9 cellular contexts compared by ENCODE assay signal in genomic region chr12:6199211-6199530, GRCh38. TPM values are rescaled to one million over a fixed set of nuclear protein-coding genes. Genes with fewer than 3 reads are reported as not detected.
DNase-seq lines count a peak whose midpoint lies in the region; ATAC-seq and TF ChIP-seq lines count a peak whose summit lies in the region.
"Had no signal": no experiment of that assay in that cellular context is flagged by ENCODE, and none has a peak within 500 bp of the region (broad histone marks: within the 10 kb centered on the region; RNA-seq: fewer than 3 reads in every experiment).

No MANE protein-coding gene starts in this region.

- TF ChIP-seq POLR2A in breast epithelium (IDR thresholded peaks at IDR 0.05) = no peak

- H3K9me3 Mint-ChIP-seq in activated CD4-positive, alpha-beta T cell treated with anti-CD3 and anti-CD28 coated beads for 36 hours (ENCODE audit: low read depth) = no peaks in the 10 kb centered on the region
- H3K9me3 Mint-ChIP-seq in activated CD4-positive, alpha-beta T cell treated with anti-CD3 and anti-CD28 coated beads, Interleukin-2, amount 10 ng/mL, durations not matched to agents 7 days and 5 days = no peaks in the 10 kb centered on the region
- no peaks in the 10 kb centered on the region for H3K9me3 Mint-ChIP-seq in mesothelial cell of epicardium

- H3K27ac ChIP-seq in breast epithelium (peak overlapping the region; percentile 95 to 98), thymus (ENCODE audit: low read depth) (peak overlapping the region; percentile 33)

- H3K9me3 ChIP-seq in breast epithelium (no peaks in the 10 kb centered on the region), thymus (ENCODE audit: control insufficient read depth) (no peaks in the 10 kb centered on the region)

- H3K36me3 Mint-ChIP-seq in activated CD4-positive, alpha-beta T cell treated with anti-CD3 and anti-CD28 coated beads for 36 hours (ENCODE audit: low read depth) = no peaks in the 10 kb centered on the region
- no peaks in the 10 kb centered on the region for H3K36me3 Mint-ChIP-seq in activated CD4-positive, alpha-beta T cell treated with anti-CD3 and anti-CD28 coated beads, Interleukin-2, amount 10 ng/mL, durations not matched to agents 7 days and 5 days (ENCODE audit: low read depth)
- no peaks in the 10 kb centered on the region for H3K36me3 Mint-ChIP-seq in mesothelial cell of epicardium

- H3K4me1 Mint-ChIP-seq in activated CD4-positive, alpha-beta T cell treated with anti-CD3 and anti-CD28 coated beads for 36 hours = peaks cover 18% of the 10 kb centered on the region
- H3K4me1 Mint-ChIP-seq in activated CD4-positive, alpha-beta T cell treated with anti-CD3 and anti-CD28 coated beads, Interleukin-2, amount 10 ng/mL, durations not matched to agents 7 days and 5 days = peaks cover 14% of the 10 kb centered on the region
- H3K4me1 Mint-ChIP-seq in mesothelial cell of epicardium = peaks cover 29% of the 10 kb centered on the region

- TF ChIP-seq CTCF in breast epithelium (IDR thresholded peaks at IDR 0.05) (no peak), mesothelial cell of epicardium (IDR thresholded peaks at IDR 0.05; ENCODE audit: unreplicated experiment) (no peak)

- POLR2A ChIA-PET in activated CD4-positive, alpha-beta T cell treated with anti-CD3 and anti-CD28 coated beads for 36 hours (lab: Charles Lee) = no interaction called here
- POLR2A ChIA-PET in activated CD4-positive, alpha-beta T cell treated with anti-CD3 and anti-CD28 coated beads, Interleukin-2, amount 10 ng/mL, durations not matched to agents 7 days and 5 days (lab: Charles Lee) = no interaction called here

- intact Hi-C loops in activated CD4-positive, alpha-beta T cell treated with anti-CD3 and anti-CD28 coated beads for 36 hours (cut with DNase I, micrococcal nuclease) = loop anchor here (5.0 kb wide), 2 partner anchors 137 to 212 kb away; no protein-coding TSS in a partner anchor
- intact Hi-C loops in breast epithelium (cut with DNase I; ENCODE audit: low total_unique reads) = no loop called here

- no peak for DNase-seq in activated CD4-positive, alpha-beta T cell treated with anti-CD3 and anti-CD28 coated beads for 36 hours
- DNase-seq in activated CD4-positive, alpha-beta T cell treated with anti-CD3 and anti-CD28 coated beads, Interleukin-2, amount 10 ng/mL, durations not matched to agents 7 days and 5 days = no peak
- DNase-seq in breast epithelium (ENCODE audit: low spot score in 2 of 2) = no peak
- DNase-seq in mesothelial cell of epicardium (ENCODE audit: low spot score in 2 of 2, unreplicated experiment in 2 of 2) = no peak
- no peak for DNase-seq in AG08395 (ENCODE audit: low spot score)
- no peak for DNase-seq in hippocampal formation (lab: John Stamatoyannopoulos, UW)
- DNase-seq: MV-4-11 had no signal

- H3K27ac Mint-ChIP-seq in activated CD4-positive, alpha-beta T cell treated with anti-CD3 and anti-CD28 coated beads for 36 hours = peak overlapping the region; percentile 2
- no peak overlapping the region for H3K27ac Mint-ChIP-seq in activated CD4-positive, alpha-beta T cell treated with anti-CD3 and anti-CD28 coated beads, Interleukin-2, amount 10 ng/mL, durations not matched to agents 7 days and 5 days
- peak overlapping the region; percentile 60 for H3K27ac Mint-ChIP-seq in mesothelial cell of epicardium

- peaks cover 32% of the 10 kb centered on the region for H3K27me3 Mint-ChIP-seq in activated CD4-positive, alpha-beta T cell treated with anti-CD3 and anti-CD28 coated beads for 36 hours
- peaks cover 41% of the 10 kb centered on the region for H3K27me3 Mint-ChIP-seq in activated CD4-positive, alpha-beta T cell treated with anti-CD3 and anti-CD28 coated beads, Interleukin-2, amount 10 ng/mL, durations not matched to agents 7 days and 5 days
- peaks cover 54% of the 10 kb centered on the region for H3K27me3 Mint-ChIP-seq in mesothelial cell of epicardium (ENCODE audit: low read depth)

- H3K4me3 Mint-ChIP-seq in activated CD4-positive, alpha-beta T cell treated with anti-CD3 and anti-CD28 coated beads for 36 hours = peak overlapping the region; percentile 11
- no peak overlapping the region for H3K4me3 Mint-ChIP-seq in activated CD4-positive, alpha-beta T cell treated with anti-CD3 and anti-CD28 coated beads, Interleukin-2, amount 10 ng/mL, durations not matched to agents 7 days and 5 days
- peak overlapping the region; percentile 72 for H3K4me3 Mint-ChIP-seq in mesothelial cell of epicardium

- H3K4me3 ChIP-seq in breast epithelium (peak overlapping the region; percentile 75 to 93 (median 88)), thymus (ENCODE audit: low read length) (no peak overlapping the region)

- H3K4me1 ChIP-seq in breast epithelium = peaks cover 0 to 13% of the 10 kb centered on the region in 2 donors
- peaks cover 9% of the 10 kb centered on the region for H3K4me1 ChIP-seq in thymus (ENCODE audit: control insufficient read depth, insufficient read depth, low read length)

- whole genome bisulfite sequencing in thymus = 86% methylated on average over 9 of the region's 9 CpGs

- ATAC-seq in activated CD4-positive, alpha-beta T cell treated with anti-CD3 and anti-CD28 coated beads for 36 hours = no peak
- no peak for ATAC-seq in GM19351 (IDR thresholded peaks at IDR 0.05; ENCODE audit: unreplicated experiment)

- H3K36me3 ChIP-seq in breast epithelium (no peaks in the 10 kb centered on the region), thymus (ENCODE audit: control insufficient read depth, insufficient read depth) (no peaks in the 10 kb centered on the region)

- no peaks in the 10 kb centered on the region for H3K27me3 ChIP-seq in breast epithelium
- H3K27me3 ChIP-seq in thymus (ENCODE audit: control insufficient read depth, insufficient read depth) = peaks cover 14% of the 10 kb centered on the region

- CTCF ChIA-PET in activated CD4-positive, alpha-beta T cell treated with anti-CD3 and anti-CD28 coated beads for 36 hours (lab: Charles Lee) = interaction anchor here (8.3 kb wide), 1 partner anchor 77 kb away, joined by 127 read pairs; no protein-coding TSS in a partner anchor
- CTCF ChIA-PET in activated CD4-positive, alpha-beta T cell treated with anti-CD3 and anti-CD28 coated beads, Interleukin-2, amount 10 ng/mL, durations not matched to agents 7 days and 5 days (lab: Charles Lee) = interaction anchor here (0.9 to 4.9 kb wide), 2 partner anchors 11 to 79 kb away, joined by 3 to 27 read pairs; no protein-coding TSS in a partner anchor

RNA-seq across cellular contexts. Expression of gene CD9, which starts 1.0 kb away (rescaled TPM):
- total RNA-seq in activated CD4-positive, alpha-beta T cell treated with anti-CD3 and anti-CD28 coated beads for 36 hours = 10 to 100 TPM; 11.5 to 12.8 TPM
- 1 to 10 TPM; 5.4 to 5.7 TPM for total RNA-seq in activated CD4-positive, alpha-beta T cell treated with anti-CD3 and anti-CD28 coated beads, Interleukin-2, amount 10 ng/mL, durations not matched to agents 7 days and 5 days
- total RNA-seq in breast epithelium = 100 to 1,000 TPM in 2 of 3 donors, 10 to 100 TPM in 1; 91.1 to 436 (median 243) TPM
- 20.0 to 22.6 TPM (median 22.3 TPM) in 3 replicates for total RNA-seq in mesothelial cell of epicardium
- 198 TPM for polyA plus RNA-seq in thymus
